Comparison of ENCODE assay signal across 28 cellular contexts in genomic region chr10:124044143-124044862, GRCh38. TPM values are rescaled to one million over a fixed set of nuclear protein-coding genes. Genes with fewer than 3 reads are reported as not detected.
DNase-seq lines count a peak whose midpoint lies in the region; ATAC-seq and TF ChIP-seq lines count a peak whose summit lies in the region.
"Had no signal": no experiment of that assay in that cellular context is flagged by ENCODE, and none has a peak within 500 bp of the region (broad histone marks: within the 10 kb centered on the region; RNA-seq: fewer than 3 reads in every experiment).

No MANE protein-coding gene starts in this region.

- peak; percentile 80 for ATAC-seq in left lobe of liver

- peaks cover 0 to 45% (median 12%) of the 10 kb centered on the region in 4 donors for H3K36me3 ChIP-seq in sigmoid colon
- H3K36me3 ChIP-seq in effector memory CD4-positive, alpha-beta T cell (ENCODE audit: control insufficient read depth, insufficient read depth, low read length): no peaks in the 10 kb centered on the region
- H3K36me3 ChIP-seq: ovary, right atrium auricular region, uterus had no signal

- peaks cover 2 to 5% (median 5%) of the 10 kb centered on the region in 3 donors for H3K27me3 Mint-ChIP-seq in CD14-positive monocyte (ENCODE audit: low read depth in 3 of 3)
- H3K27me3 Mint-ChIP-seq: CD4-positive, alpha-beta T cell had no signal

- POLR2A ChIA-PET in RWPE1 (lab: Yijun Ruan, JAX; ENCODE audit: low non-redundant PET): no interaction called here

- H3K4me3 ChIP-seq in sigmoid colon: no peak overlapping the region
- H3K4me3 ChIP-seq in effector memory CD4-positive, alpha-beta T cell (ENCODE audit: insufficient read depth, low read depth, low read length, poor library complexity, severe bottlenecking): no peak overlapping the region
- H3K4me3 ChIP-seq: lung, ovary, right atrium auricular region, uterus had no signal

- peak overlapping the region in 1 of 2 donors; percentile 15 for H3K4me3 Mint-ChIP-seq in CD14-positive monocyte
- H3K4me3 Mint-ChIP-seq: activated naive CD4-positive, alpha-beta T cell treated with anti-CD3 and anti-CD28 coated beads for 36 hours; activated T-cell treated with anti-CD3 and anti-CD28 coated beads, Interleukin-2, amount 50 U/mL, for 72 hours; CD4-positive, alpha-beta T cell; T-helper 1 cell treated with Interleukin-12 subunit alpha and Interleukin-12 subunit beta and Interleukin-4 antibody, amounts not matched to agents 30 μg/mL and 1 μg/mL, for 36 hours had no signal

- WGBS in sigmoid colon, 2 donors: 76 to 94% methylated on average over 40 of the region's 40 CpGs

- peaks cover 81% of the 10 kb centered on the region for H3K4me1 Mint-ChIP-seq in CD14-positive monocyte

- H3K4me1 ChIP-seq in sigmoid colon: peaks cover 0 to 26% (median 7%) of the 10 kb centered on the region in 4 donors
- H3K4me1 ChIP-seq in effector memory CD4-positive, alpha-beta T cell (ENCODE audit: control insufficient read depth, insufficient read depth, low read length, poor library complexity, severe bottlenecking): no peaks in the 10 kb centered on the region
- H3K4me1 ChIP-seq: right atrium auricular region, uterus had no signal

- CTCF ChIA-PET in RWPE1 (lab: Yijun Ruan, JAX): no interaction called here

- H3K36me3 Mint-ChIP-seq in CD14-positive monocyte: peaks cover 92 to 93% of the 10 kb centered on the region in 2 donors

- no peak for DNase-seq in CD14-positive monocyte (ENCODE audit: low spot score)
- DNase-seq in RWPE1 (ENCODE audit: low spot score): no peak
- DNase-seq in left lobe of liver (ENCODE audit: low spot score): peak; percentile 80
- DNase-seq in sigmoid colon: no peak
- DNase-seq in EL: no peak
- no peak for DNase-seq in NCI-H510A treated with DMSO at 0.1 percent for 48 hours (lab: John Stamatoyannopoulos, UW)
- no peak for DNase-seq in HK-2 (ENCODE audit: unreplicated experiment)
- DNase-seq in effector memory CD4-positive, alpha-beta T cell: no peak
- DNase-seq: activated CD4-positive, alpha-beta T cell treated with anti-CD3 and anti-CD28 coated beads for 48 hours; activated naive CD4-positive, alpha-beta T cell treated with anti-CD3 and anti-CD28 coated beads for 36 hours; activated T-cell treated with anti-CD3 and anti-CD28 coated beads, Interleukin-2, amount 50 U/mL, for 72 hours; CD4-positive, alpha-beta T cell; dermis blood vessel endothelial cell; DMS 273 treated with DMSO at 0.1 percent for 48 hours; GF-D8; HCEC 1CT; NCI-H1092; NCI-H2029; NCI-H2227 treated with DMSO at 0.1 percent for 48 hours; NCI-H774; ovary; uterus had no signal

- H3K27ac Mint-ChIP-seq in CD14-positive monocyte: peak overlapping the region in 6 of 7 donors; percentile 15 to 94 (median 82)
- H3K27ac Mint-ChIP-seq: activated naive CD4-positive, alpha-beta T cell treated with anti-CD3 and anti-CD28 coated beads for 36 hours; activated T-cell treated with anti-CD3 and anti-CD28 coated beads, Interleukin-2, amount 50 U/mL, for 72 hours; CD4-positive, alpha-beta T cell; T-helper 1 cell treated with Interleukin-12 subunit alpha and Interleukin-12 subunit beta and Interleukin-4 antibody, amounts not matched to agents 30 μg/mL and 1 μg/mL, for 36 hours had no signal

- no peaks in the 10 kb centered on the region for H3K9me3 ChIP-seq in sigmoid colon
- no peaks in the 10 kb centered on the region for H3K9me3 ChIP-seq in effector memory CD4-positive, alpha-beta T cell (ENCODE audit: control insufficient read depth, low read length)
- H3K9me3 ChIP-seq: ovary, right atrium auricular region, uterus had no signal

- TF ChIP-seq POLR2A in sigmoid colon (IDR thresholded peaks at IDR 0.05): no peak

- no peaks in the 10 kb centered on the region for H3K27me3 ChIP-seq in sigmoid colon
- H3K27me3 ChIP-seq in effector memory CD4-positive, alpha-beta T cell (replicated peaks; ENCODE audit: control insufficient read depth, insufficient read depth, low read length, poor library complexity, severe bottlenecking): no peaks in the 10 kb centered on the region
- H3K27me3 ChIP-seq: ovary, right atrium auricular region, uterus had no signal

- H3K27ac ChIP-seq in RWPE1 (peak overlapping the region; percentile 71), sigmoid colon (peak overlapping the region in 3 of 4 donors; percentile 50 to 72 (median 56))
- no peak overlapping the region for H3K27ac ChIP-seq in effector memory CD4-positive, alpha-beta T cell (ENCODE audit: insufficient read depth, low read length, poor library complexity, severe bottlenecking)
- H3K27ac ChIP-seq: KMS-11, ovary, right atrium auricular region, uterus had no signal

- H3K9me3 Mint-ChIP-seq in CD14-positive monocyte: peaks cover 0 to 3% (median 1%) of the 10 kb centered on the region in 7 donors
- H3K9me3 Mint-ChIP-seq: activated T-cell treated with anti-CD3 and anti-CD28 coated beads, Interleukin-2, amount 50 U/mL, for 72 hours; T-helper 1 cell treated with Interleukin-12 subunit alpha and Interleukin-12 subunit beta and Interleukin-4 antibody, amounts not matched to agents 30 μg/mL and 1 μg/mL, for 36 hours had no signal

- intact Hi-C loops in CD14-positive monocyte (cut with micrococcal nuclease): no loop called here
- intact Hi-C loops in sigmoid colon (cut with DNase I): no loop called here

- TF ChIP-seq CTCF in CD14-positive monocyte (IDR thresholded peaks at IDR 0.05): no peak
- no peak for TF ChIP-seq CTCF in RWPE1 (conservative IDR thresholded peaks at IDR 0.05; ENCODE audit: low read depth)
- no peak for TF ChIP-seq CTCF in sigmoid colon (IDR thresholded peaks at IDR 0.05)

- no peak for TF ChIP-seq EP300 in sigmoid colon (IDR thresholded peaks at IDR 0.05)

RNA-seq across cellular contexts. Expression of gene CHST15, which starts 49.1 kb away (rescaled TPM):
- polyA plus RNA-seq in CD14-positive monocyte (10 to 100 TPM; 54.4 to 87.5 TPM), sigmoid colon (1 to 10 TPM; 2.4 to 8.7 (median 3.5) TPM)
- total RNA-seq in left lobe of liver (12.8 TPM), sigmoid colon (10 to 100 TPM; 29.9 to 57.9 (median 43.8) TPM)
- total RNA-seq: HT-29, SK-MEL-5 had no signal
